Comparison of ENCODE assay signal across 30 cellular contexts in the genomic region with DNA sequence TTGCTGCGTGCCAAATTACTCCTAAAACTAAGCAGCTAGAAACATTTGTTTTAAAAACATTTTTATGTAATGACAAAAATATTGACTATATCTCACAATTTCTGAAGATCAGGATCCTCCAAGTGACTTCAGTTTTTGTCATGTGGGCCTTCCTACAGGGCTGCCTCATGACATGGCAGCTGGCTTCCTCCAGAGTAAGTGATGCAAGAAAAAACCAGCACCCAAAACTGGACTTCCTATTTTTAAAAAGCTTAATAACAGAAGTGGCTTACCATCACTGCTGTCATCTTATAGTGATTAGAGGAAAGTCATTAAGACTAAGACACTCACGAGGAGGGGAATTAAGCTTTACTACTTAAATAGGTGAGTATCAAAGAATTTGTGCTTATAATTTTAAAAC.
DNase-seq lines count a peak whose midpoint lies in the region; ATAC-seq, FAIRE-seq and TF ChIP-seq lines count a peak whose summit lies in the region.
"Had no signal": no experiment of that assay in that cellular context is flagged by ENCODE, and none has a peak within 500 bp of the region (broad histone marks: within the 10 kb centered on the region; RNA-seq: fewer than 3 reads in every experiment).

No MANE protein-coding gene starts in this region.

- peak; percentile 35 to 83 for DNase-seq in HL-60 (ENCODE audit: low read depth in 1 of 2, low spot score in 1 of 2)
- DNase-seq in NCI-H82 (lab: John Stamatoyannopoulos, UW), result peak; percentile 78
- peak; percentile 67 for DNase-seq in SIG-M5 treated with dmso at 0.1 percent for 504 hours (lab: John Stamatoyannopoulos, UW; ENCODE audit: unreplicated experiment)
- no peak for DNase-seq in GM12878 (ENCODE audit: low read depth, low spot score)
- no peak for DNase-seq in midbrain (lab: John Stamatoyannopoulos, UW)
- DNase-seq in vagina (ENCODE audit: extremely low spot score in 2 of 2), result no peak
- no peak for DNase-seq in NCI-H128 (lab: John Stamatoyannopoulos, UW; ENCODE audit: unreplicated experiment)
- no peak for DNase-seq in omental fat pad (ENCODE audit: low spot score)
- DNase-seq: activated CD4-positive, alpha-beta T cell treated with anti-CD3 and anti-CD28 coated beads, Interleukin-2, amount 50 U/mL, for 48 hours; activated naive CD4-positive, alpha-beta T cell treated with Interleukin-2 at 50 U/mL for 16 hours; activated T-cell treated with anti-CD3 and anti-CD28 coated beads, Interleukin-2, amount 50 U/mL, for 72 hours; caudate nucleus; COR-L47; DMS79; effector CD8-positive, alpha-beta T cell; GDM1; GM23248; immature natural killer cell; mammary epithelial cell; NCI-H1436 treated with DMSO at 0.1 percent for 48 hours; NCI-H2081 treated with DMSO at 0.1 percent for 48 hours; NCI-H226; NCI-H748 treated with DMSO at 0.1 percent for 48 hours; PC-9; stimulated activated CD4-positive, alpha-beta T cell treated with anti-CD3 and anti-CD28 coated beads, Interleukin-15, amount 100 ng/mL, for 24 hours; stimulated activated CD4-positive, alpha-beta T cell treated with anti-CD3 and anti-CD28 coated beads, Interleukin-4, amount 100 ng/mL, for 4 hours; T1000; transverse colon had no signal

- WGBS in GM12878 (ENCODE audit: insufficient coverage, insufficient replicate concordance, low lambda C conversion rate, missing lambda C conversion rate), result 0% methylated on average over 2 of the region's 2 CpGs

- FAIRE-seq in GM12878 (lab: Jason Lieb, UNC), result no peak

- POLR2A ChIA-PET in GM12878 (lab: Charles Lee), result no interaction called here

- BruUV-seq in GM12878 (replicated peaks; lab: Mats Ljungman, UMichigan), result no TSS peak

- no peak overlapping the region for H3K4me2 ChIP-seq in GM12878 (ENCODE audit: control insufficient read depth, insufficient read depth)
- H3K4me2 ChIP-seq: hepatocyte, PC-9 had no signal

- H3K36me3 ChIP-seq in GM12878 (ENCODE audit: control insufficient read depth in 2 of 2, insufficient read depth in 2 of 2, low read length in 1 of 2) (no peaks in the 10 kb centered on the region), vagina (no peaks in the 10 kb centered on the region)
- H3K36me3 ChIP-seq: transverse colon had no signal

- TF ChIP-seq RAD21 in GM12878 (IDR thresholded peaks at IDR 0.05; ENCODE audit: insufficient read depth, low read depth, low read length), result no peak

- RAD21 ChIA-PET in GM12878 (lab: Charles Lee; ENCODE audit: unreplicated experiment), result interaction anchor here (0.7 kb wide), 1 partner anchor 64 kb away, joined by 3 read pairs; no protein-coding TSS in a partner anchor

- no peak for TF ChIP-seq EP300 in GM12878 (IDR thresholded peaks at IDR 0.05; ENCODE audit: borderline replicate concordance in 1 of 2, control insufficient read depth in 1 of 2, low read depth in 2 of 2, low read length in 2 of 2)

- ATAC-seq in GM12878 (peak; percentile 38), omental fat pad (ENCODE audit: low FRiP score) (no peak)
- ATAC-seq: activated T-cell treated with anti-CD3 and anti-CD28 coated beads, Interleukin-2, amount 50 U/mL, for 72 hours had no signal

- H3K79me2 ChIP-seq in GM12878 (ENCODE audit: control insufficient read depth, insufficient read depth, low read length), result no peaks in the 10 kb centered on the region
- H3K79me2 ChIP-seq: hepatocyte had no signal

- H3K27me3 ChIP-seq in HL-60 (ENCODE audit: insufficient read depth, poor library complexity, severe bottlenecking) (no peaks in the 10 kb centered on the region), GM12878 (replicated peaks in 1 of 2; ENCODE audit: control insufficient read depth in 2 of 2, insufficient read depth in 2 of 2, low read length in 1 of 2) (no peaks in the 10 kb centered on the region), vagina (no peaks in the 10 kb centered on the region)
- H3K27me3 ChIP-seq: hepatocyte, transverse colon had no signal

- no peak overlapping the region for H3K4me3 ChIP-seq in HL-60 (replicated peaks; ENCODE audit: insufficient read depth, low read length)
- H3K4me3 ChIP-seq in GM12878, result no peak overlapping the region
- H3K4me3 ChIP-seq in vagina, result no peak overlapping the region
- H3K4me3 ChIP-seq: coronary artery, GM23248, hepatocyte, PC-9, transverse colon had no signal

- no peak overlapping the region for H2AFZ ChIP-seq in GM12878 (ENCODE audit: control insufficient read depth, low read depth, low read length)
- H2AFZ ChIP-seq: GM23248, hepatocyte, PC-9 had no signal

- intact Hi-C loops in GM12878 (cut with micrococcal nuclease; ENCODE audit: unreplicated experiment), result no loop called here
- intact Hi-C loops in vagina (cut with DNase I), result no loop called here

- in situ Hi-C loops in GM12878 (cut with MboI), result no loop called here

- H3K9me3 ChIP-seq in GM12878 (replicated peaks; ENCODE audit: control insufficient read depth, insufficient read depth, low read length) (no peaks in the 10 kb centered on the region), vagina (no peaks in the 10 kb centered on the region)
- H3K9me3 ChIP-seq: transverse colon had no signal

- H3K27ac ChIP-seq in HL-60 (replicated peaks) (peak overlapping the region; percentile 25; the same call in 1 of the 2 replicates), GM12878 (ENCODE audit: control insufficient read depth, insufficient read depth) (no peak overlapping the region), vagina (no peak overlapping the region)
- H3K27ac ChIP-seq: coronary artery, GM23248, hepatocyte, PC-9, transverse colon had no signal

- TF ChIP-seq POLR2A in GM12878 (IDR thresholded peaks at IDR 0.05; ENCODE audit: low read depth, low read length) (no peak), vagina (IDR thresholded peaks at IDR 0.05) (no peak)

- SMC1A ChIA-PET in GM12878 (lab: Charles Lee; ENCODE audit: uncharacterized antibody, unreplicated experiment), result interaction anchor here (0.7 to 1.3 kb wide), 5 partner anchors 10 to 151 kb away, joined by 3 read pairs; no protein-coding TSS in a partner anchor

- CTCF ChIA-PET in GM12878 (lab: Yijun Ruan, JAX), result interaction anchor here (1.6 kb wide), 1 partner anchor 12 kb away, joined by 7 read pairs; no protein-coding TSS in a partner anchor

- H3K4me1 ChIP-seq in GM12878 (ENCODE audit: control insufficient read depth, insufficient read depth, low read length) (no peaks in the 10 kb centered on the region), vagina (no peaks in the 10 kb centered on the region)
- H3K4me1 ChIP-seq: transverse colon had no signal

- no peaks in the 10 kb centered on the region for H4K20me1 ChIP-seq in GM12878 (ENCODE audit: control insufficient read depth, insufficient read depth)

- no peak overlapping the region for H3K9ac ChIP-seq in GM12878 (ENCODE audit: control insufficient read depth, insufficient read depth, low read length)
- H3K9ac ChIP-seq: GM23248 had no signal

- TF ChIP-seq CTCF in HL-60 (IDR thresholded peaks at IDR 0.05; ENCODE audit: insufficient read depth, low read length) (no peak), GM12878 (IDR thresholded peaks at IDR 0.05 in 2 of 3, conservative IDR thresholded peaks at IDR 0.05 in 1 of 3; ENCODE audit: control insufficient read depth in 2 of 3, extremely low read depth in 1 of 3, insufficient read depth in 1 of 3, low read depth in 3 of 3, low read length in 3 of 3) (no peak), vagina (IDR thresholded peaks at IDR 0.05) (no peak), omental fat pad (IDR thresholded peaks at IDR 0.05) (no peak)

TF ChIP-seq in GM12878, 131 proteins besides CTCF, POLR2A, EP300 and RAD21:
- TF ChIP-seq MYC (IDR thresholded peaks at IDR 0.05; ENCODE audit: insufficient read depth, insufficient read length, insufficient replicate concordance, low read length, severe bottlenecking) (no peak), NR2F1 (conservative IDR thresholded peaks at IDR 0.05) (no peak), JUND (IDR thresholded peaks at IDR 0.05; ENCODE audit: low read depth, low read length) (no peak), IKZF1 (conservative IDR thresholded peaks at IDR 0.05) (no peak), KDM1A (IDR thresholded peaks at IDR 0.05; ENCODE audit: borderline replicate concordance) (no peak)
- TF ChIP-seq, protein P1, sequence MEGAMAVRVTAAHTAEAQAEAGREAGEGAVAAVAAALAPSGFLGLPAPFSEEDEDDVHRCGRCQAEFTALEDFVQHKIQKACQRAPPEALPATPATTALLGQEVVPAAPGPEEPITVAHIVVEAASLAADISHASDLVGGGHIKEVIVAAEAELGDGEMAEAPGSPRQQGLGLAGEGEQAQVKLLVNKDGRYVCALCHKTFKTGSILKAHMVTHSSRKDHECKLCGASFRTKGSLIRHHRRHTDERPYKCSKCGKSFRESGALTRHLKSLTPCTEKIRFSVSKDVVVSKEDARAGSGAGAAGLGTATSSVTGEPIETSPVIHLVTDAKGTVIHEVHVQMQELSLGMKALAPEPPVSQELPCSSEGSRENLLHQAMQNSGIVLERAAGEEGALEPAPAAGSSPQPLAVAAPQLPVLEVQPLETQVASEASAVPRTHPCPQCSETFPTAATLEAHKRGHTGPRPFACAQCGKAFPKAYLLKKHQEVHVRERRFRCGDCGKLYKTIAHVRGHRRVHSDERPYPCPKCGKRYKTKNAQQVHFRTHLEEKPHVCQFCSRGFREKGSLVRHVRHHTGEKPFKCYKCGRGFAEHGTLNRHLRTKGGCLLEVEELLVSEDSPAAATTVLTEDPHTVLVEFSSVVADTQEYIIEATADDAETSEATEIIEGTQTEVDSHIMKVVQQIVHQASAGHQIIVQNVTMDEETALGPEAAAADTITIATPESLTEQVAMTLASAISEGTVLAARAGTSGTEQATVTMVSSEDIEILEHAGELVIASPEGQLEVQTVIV (IDR thresholded peaks at IDR 0.05; ENCODE audit: borderline replicate concordance, partially characterized antibody), result no peak

Comparison
In these comparisons a context has a peak if more than half of its experiments do, and no peak if none do; other contexts are left out.
1. DNase-seq: peak in HL-60 (2 of 2), NCI-H82 (single experiment) and SIG-M5 treated with dmso at 0.1 percent for 504 hours (single experiment); none in GM12878 (single experiment), midbrain (single experiment), vagina (0 of 2), NCI-H128 (single experiment) and omental fat pad (single experiment).